Comparison of ENCODE assay signal across 14 cellular contexts in the genomic region with DNA sequence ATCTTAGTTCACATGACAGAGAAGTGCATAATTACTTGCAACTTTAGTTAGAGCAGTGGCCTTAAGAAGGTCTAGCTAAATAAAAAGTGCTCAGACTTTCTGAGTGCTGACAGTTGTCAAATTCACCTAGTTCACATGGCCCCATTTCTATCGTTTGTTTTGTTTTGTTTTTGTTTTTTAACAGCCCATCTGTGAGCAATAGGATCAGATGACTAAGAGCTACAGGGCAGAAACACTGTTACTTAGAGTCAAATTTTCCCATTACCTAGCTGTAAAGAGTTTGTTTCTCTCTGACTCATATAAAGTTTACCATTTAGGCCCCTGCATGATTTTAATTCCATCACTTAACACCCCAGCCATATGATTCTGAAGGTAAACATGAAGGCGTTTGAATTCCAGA. TPM values are rescaled to one million over a fixed set of nuclear protein-coding genes. Genes with fewer than 3 reads are reported as not detected.
DNase-seq lines count a peak whose midpoint lies in the region; ATAC-seq and TF ChIP-seq lines count a peak whose summit lies in the region.
"Had no signal": no experiment of that assay in that cellular context is flagged by ENCODE, and none has a peak within 500 bp of the region (broad histone marks: within the 10 kb centered on the region; RNA-seq: fewer than 3 reads in every experiment).

No MANE protein-coding gene starts in this region.

- 62 to 70% methylated on average over 2 of the region's 2 CpGs for WGBS in testis, 2 donors

- H3K4me1 ChIP-seq in testis, result no peaks in the 10 kb centered on the region

- TF ChIP-seq CTCF in fibroblast of pulmonary artery (IDR thresholded peaks at IDR 0.05; ENCODE audit: low read length, missing control alignments) (no peak), testis (IDR thresholded peaks at IDR 0.05) (no peak)

- DNase-seq in HCEC 1CT, result peak; percentile 84
- DNase-seq in fibroblast of pulmonary artery (ENCODE audit: low read depth), result peak; percentile 55
- DNase-seq in stimulated activated effector memory CD8-positive, alpha-beta T cell treated with anti-CD3 and anti-CD28 coated beads, Interleukin-12 subunit alpha, Interleukin-12 subunit beta, amount 100 ng/mL, for 72 hours (ENCODE audit: low spot score in 2 of 2), result no peak
- no peak for DNase-seq in testis
- no peak for DNase-seq in middle frontal gyrus (ENCODE audit: extremely low spot score, low spot score)
- no peak for DNase-seq in ureter (ENCODE audit: low spot score)
- DNase-seq: activated CD4-positive, CD25-positive, alpha-beta regulatory T cell; cortex of kidney; MM.1S; SIG-M5 had no signal

- H3K9me3 Mint-ChIP-seq in stimulated activated effector memory CD8-positive, alpha-beta T cell treated with anti-CD3 and anti-CD28 coated beads, Interleukin-12 subunit alpha, Interleukin-12 subunit beta, amount 100 ng/mL, for 72 hours, result no peaks in the 10 kb centered on the region
- H3K9me3 Mint-ChIP-seq: activated T-helper 1 cell treated with anti-CD3 and anti-CD28 coated beads, Interleukin-12 subunit alpha, Interleukin-12 subunit beta, Interleukin-2, Interleukin-4 antibody, amounts not matched to agents 30 ng/mL and 10 ng/mL and 1 ng/mL, durations not matched to agents 14 hours and 24 hours and 36 hours had no signal

- intact Hi-C loops in testis (cut with DNase I; ENCODE audit: low total_unique reads), result no loop called here

- H3K27ac ChIP-seq in testis, result no peak overlapping the region
- H3K27ac ChIP-seq: hepatocyte had no signal

- ATAC-seq in SK-N-SH treated with all-trans-retinoic acid at 6 μM for 48 hours, result peak; percentile 10
- peak; percentile 91 for ATAC-seq in stimulated activated effector memory CD8-positive, alpha-beta T cell treated with anti-CD3 and anti-CD28 coated beads, Interleukin-12 subunit alpha, Interleukin-12 subunit beta, amount 100 ng/mL, for 72 hours

- no peak overlapping the region for H3K27ac Mint-ChIP-seq in stimulated activated effector memory CD8-positive, alpha-beta T cell treated with anti-CD3 and anti-CD28 coated beads, Interleukin-12 subunit alpha, Interleukin-12 subunit beta, amount 100 ng/mL, for 72 hours
- H3K27ac Mint-ChIP-seq: activated T-helper 1 cell treated with anti-CD3 and anti-CD28 coated beads, Interleukin-12 subunit alpha, Interleukin-12 subunit beta, Interleukin-2, Interleukin-4 antibody, amounts not matched to agents 30 ng/mL and 10 ng/mL and 1 ng/mL, durations not matched to agents 14 hours and 24 hours and 36 hours had no signal

- H3K36me3 ChIP-seq in testis (ENCODE audit: low read depth, missing control alignments), result no peaks in the 10 kb centered on the region

- no peak overlapping the region for H3K4me3 Mint-ChIP-seq in stimulated activated effector memory CD8-positive, alpha-beta T cell treated with anti-CD3 and anti-CD28 coated beads, Interleukin-12 subunit alpha, Interleukin-12 subunit beta, amount 100 ng/mL, for 72 hours
- H3K4me3 Mint-ChIP-seq: activated T-helper 1 cell treated with anti-CD3 and anti-CD28 coated beads, Interleukin-12 subunit alpha, Interleukin-12 subunit beta, Interleukin-2, Interleukin-4 antibody, amounts not matched to agents 30 ng/mL and 10 ng/mL and 1 ng/mL, durations not matched to agents 14 hours and 24 hours and 36 hours had no signal

- no peaks in the 10 kb centered on the region for H3K4me1 Mint-ChIP-seq in stimulated activated effector memory CD8-positive, alpha-beta T cell treated with anti-CD3 and anti-CD28 coated beads, Interleukin-12 subunit alpha, Interleukin-12 subunit beta, amount 100 ng/mL, for 72 hours

- no peaks in the 10 kb centered on the region for H3K9me3 ChIP-seq in testis

- H3K36me3 Mint-ChIP-seq in stimulated activated effector memory CD8-positive, alpha-beta T cell treated with anti-CD3 and anti-CD28 coated beads, Interleukin-12 subunit alpha, Interleukin-12 subunit beta, amount 100 ng/mL, for 72 hours, result no peaks in the 10 kb centered on the region

- H3K27me3 ChIP-seq in testis, result no peaks in the 10 kb centered on the region
- H3K27me3 ChIP-seq: hepatocyte had no signal

- TF ChIP-seq POLR2A in testis (IDR thresholded peaks at IDR 0.05), result no peak

- H3K4me3 ChIP-seq in fibroblast of pulmonary artery (replicated peaks; ENCODE audit: low read depth, low read length) (no peak overlapping the region), testis (no peak overlapping the region)
- H3K4me3 ChIP-seq: hepatocyte, skin epidermis had no signal

TF ChIP-seq in SK-N-SH treated with all-trans-retinoic acid at 6 μM for 48 hours, 23 proteins besides CTCF, POLR2A, EP300 and RAD21 (continues in another document):
- TF ChIP-seq, protein P1, sequence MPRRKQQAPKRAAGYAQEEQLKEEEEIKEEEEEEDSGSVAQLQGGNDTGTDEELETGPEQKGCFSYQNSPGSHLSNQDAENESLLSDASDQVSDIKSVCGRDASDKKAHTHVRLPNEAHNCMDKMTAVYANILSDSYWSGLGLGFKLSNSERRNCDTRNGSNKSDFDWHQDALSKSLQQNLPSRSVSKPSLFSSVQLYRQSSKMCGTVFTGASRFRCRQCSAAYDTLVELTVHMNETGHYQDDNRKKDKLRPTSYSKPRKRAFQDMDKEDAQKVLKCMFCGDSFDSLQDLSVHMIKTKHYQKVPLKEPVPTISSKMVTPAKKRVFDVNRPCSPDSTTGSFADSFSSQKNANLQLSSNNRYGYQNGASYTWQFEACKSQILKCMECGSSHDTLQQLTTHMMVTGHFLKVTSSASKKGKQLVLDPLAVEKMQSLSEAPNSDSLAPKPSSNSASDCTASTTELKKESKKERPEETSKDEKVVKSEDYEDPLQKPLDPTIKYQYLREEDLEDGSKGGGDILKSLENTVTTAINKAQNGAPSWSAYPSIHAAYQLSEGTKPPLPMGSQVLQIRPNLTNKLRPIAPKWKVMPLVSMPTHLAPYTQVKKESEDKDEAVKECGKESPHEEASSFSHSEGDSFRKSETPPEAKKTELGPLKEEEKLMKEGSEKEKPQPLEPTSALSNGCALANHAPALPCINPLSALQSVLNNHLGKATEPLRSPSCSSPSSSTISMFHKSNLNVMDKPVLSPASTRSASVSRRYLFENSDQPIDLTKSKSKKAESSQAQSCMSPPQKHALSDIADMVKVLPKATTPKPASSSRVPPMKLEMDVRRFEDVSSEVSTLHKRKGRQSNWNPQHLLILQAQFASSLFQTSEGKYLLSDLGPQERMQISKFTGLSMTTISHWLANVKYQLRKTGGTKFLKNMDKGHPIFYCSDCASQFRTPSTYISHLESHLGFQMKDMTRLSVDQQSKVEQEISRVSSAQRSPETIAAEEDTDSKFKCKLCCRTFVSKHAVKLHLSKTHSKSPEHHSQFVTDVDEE (CRISPR knock-in tag; IDR thresholded peaks at IDR 0.05), result no peak
- TF ChIP-seq ZFP3 (CRISPR knock-in tag; IDR thresholded peaks at IDR 0.05) (no peak), ZC3H10 (CRISPR knock-in tag; IDR thresholded peaks at IDR 0.05) (no peak), ZNF565 (CRISPR knock-in tag; conservative IDR thresholded peaks at IDR 0.05; ENCODE audit: low read depth) (no peak), TCF4 (CRISPR knock-in tag; IDR thresholded peaks at IDR 0.05; ENCODE audit: borderline replicate concordance) (no peak), PPARA (CRISPR knock-in tag; IDR thresholded peaks at IDR 0.05; ENCODE audit: borderline replicate concordance) (no peak)
- TF ChIP-seq, protein P2, sequence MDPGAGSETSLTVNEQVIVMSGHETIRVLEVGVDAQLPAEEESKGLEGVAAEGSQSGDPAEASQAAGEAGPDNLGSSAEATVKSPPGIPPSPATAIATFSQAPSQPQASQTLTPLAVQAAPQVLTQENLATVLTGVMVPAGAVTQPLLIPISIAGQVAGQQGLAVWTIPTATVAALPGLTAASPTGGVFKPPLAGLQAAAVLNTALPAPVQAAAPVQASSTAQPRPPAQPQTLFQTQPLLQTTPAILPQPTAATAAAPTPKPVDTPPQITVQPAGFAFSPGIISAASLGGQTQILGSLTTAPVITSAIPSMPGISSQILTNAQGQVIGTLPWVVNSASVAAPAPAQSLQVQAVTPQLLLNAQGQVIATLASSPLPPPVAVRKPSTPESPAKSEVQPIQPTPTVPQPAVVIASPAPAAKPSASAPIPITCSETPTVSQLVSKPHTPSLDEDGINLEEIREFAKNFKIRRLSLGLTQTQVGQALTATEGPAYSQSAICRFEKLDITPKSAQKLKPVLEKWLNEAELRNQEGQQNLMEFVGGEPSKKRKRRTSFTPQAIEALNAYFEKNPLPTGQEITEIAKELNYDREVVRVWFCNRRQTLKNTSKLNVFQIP (CRISPR knock-in tag; IDR thresholded peaks at IDR 0.05; ENCODE audit: borderline replicate concordance, low read depth), result no peak
- TF ChIP-seq, protein P3, sequence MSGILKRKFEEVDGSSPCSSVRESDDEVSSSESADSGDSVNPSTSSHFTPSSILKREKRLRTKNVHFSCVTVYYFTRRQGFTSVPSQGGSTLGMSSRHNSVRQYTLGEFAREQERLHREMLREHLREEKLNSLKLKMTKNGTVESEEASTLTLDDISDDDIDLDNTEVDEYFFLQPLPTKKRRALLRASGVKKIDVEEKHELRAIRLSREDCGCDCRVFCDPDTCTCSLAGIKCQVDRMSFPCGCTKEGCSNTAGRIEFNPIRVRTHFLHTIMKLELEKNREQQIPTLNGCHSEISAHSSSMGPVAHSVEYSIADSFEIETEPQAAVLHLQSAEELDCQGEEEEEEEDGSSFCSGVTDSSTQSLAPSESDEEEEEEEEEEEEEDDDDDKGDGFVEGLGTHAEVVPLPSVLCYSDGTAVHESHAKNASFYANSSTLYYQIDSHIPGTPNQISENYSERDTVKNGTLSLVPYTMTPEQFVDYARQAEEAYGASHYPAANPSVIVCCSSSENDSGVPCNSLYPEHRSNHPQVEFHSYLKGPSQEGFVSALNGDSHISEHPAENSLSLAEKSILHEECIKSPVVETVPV (CRISPR knock-in tag; IDR thresholded peaks at IDR 0.05), result no peak
- TF ChIP-seq, protein P4, sequence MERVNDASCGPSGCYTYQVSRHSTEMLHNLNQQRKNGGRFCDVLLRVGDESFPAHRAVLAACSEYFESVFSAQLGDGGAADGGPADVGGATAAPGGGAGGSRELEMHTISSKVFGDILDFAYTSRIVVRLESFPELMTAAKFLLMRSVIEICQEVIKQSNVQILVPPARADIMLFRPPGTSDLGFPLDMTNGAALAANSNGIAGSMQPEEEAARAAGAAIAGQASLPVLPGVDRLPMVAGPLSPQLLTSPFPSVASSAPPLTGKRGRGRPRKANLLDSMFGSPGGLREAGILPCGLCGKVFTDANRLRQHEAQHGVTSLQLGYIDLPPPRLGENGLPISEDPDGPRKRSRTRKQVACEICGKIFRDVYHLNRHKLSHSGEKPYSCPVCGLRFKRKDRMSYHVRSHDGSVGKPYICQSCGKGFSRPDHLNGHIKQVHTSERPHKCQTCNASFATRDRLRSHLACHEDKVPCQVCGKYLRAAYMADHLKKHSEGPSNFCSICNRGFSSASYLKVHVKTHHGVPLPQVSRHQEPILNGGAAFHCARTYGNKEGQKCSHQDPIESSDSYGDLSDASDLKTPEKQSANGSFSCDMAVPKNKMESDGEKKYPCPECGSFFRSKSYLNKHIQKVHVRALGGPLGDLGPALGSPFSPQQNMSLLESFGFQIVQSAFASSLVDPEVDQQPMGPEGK (CRISPR knock-in tag; IDR thresholded peaks at IDR 0.05; ENCODE audit: borderline replicate concordance), result no peak

RNA-seq across cellular contexts. Expression of a gene that starts 18.8 kb away (rescaled TPM):
- total RNA-seq in testis (10 to 100 TPM; 33.1 to 39.9 TPM), ureter (127 TPM)
- polyA plus RNA-seq in testis (ENCODE audit: insufficient read depth, low read depth, low replicate concordance), result 84.2 TPM

RNA-seq across cellular contexts. Expression of a gene that starts 44.1 kb away (rescaled TPM):
- total RNA-seq in testis (10 to 100 TPM; 33.0 to 40.2 TPM), ureter (64.4 TPM)
- 33.5 TPM for polyA plus RNA-seq in testis (ENCODE audit: insufficient read depth, low read depth, low replicate concordance)
- total RNA-seq: activated T-helper 1 cell treated with anti-CD3 and anti-CD28 coated beads, Interleukin-12 subunit alpha, Interleukin-12 subunit beta, Interleukin-2, Interleukin-4 antibody, amounts not matched to agents 30 ng/mL and 10 ng/mL and 1 ng/mL, durations not matched to agents 14 hours and 24 hours and 36 hours had no signal

Comparison
In these comparisons a context has a peak if more than half of its experiments do, and no peak if none do; other contexts are left out.
1. DNase-seq: peak in HCEC 1CT (single experiment) and fibroblast of pulmonary artery (single experiment); none in stimulated activated effector memory CD8-positive, alpha-beta T cell treated with anti-CD3 and anti-CD28 coated beads, Interleukin-12 subunit alpha, Interleukin-12 subunit beta, amount 100 ng/mL, for 72 hours (0 of 2), testis (single experiment), middle frontal gyrus (single experiment) and ureter (single experiment).